Comparison of ENCODE assay signal across 1 cellular context in genomic region chr2:25877431-25878360, GRCh38.
TF ChIP-seq lines count a peak whose summit lies in the region.

No MANE protein-coding gene starts in this region.

TF ChIP-seq in HepG2, 621 proteins besides CTCF, POLR2A, EP300 and RAD21 (continued from another document and continues in another):
- TF ChIP-seq ZNF280B (CRISPR knock-in tag; IDR thresholded peaks at IDR 0.05; ENCODE audit: borderline replicate concordance): no peak; the same call in none of the 2 replicates
- TF ChIP-seq ELF4 (CRISPR knock-in tag; IDR thresholded peaks at IDR 0.05; ENCODE audit: borderline replicate concordance): no peak
- no peak for TF ChIP-seq ZNF724P (CRISPR knock-in tag; IDR thresholded peaks at IDR 0.05; ENCODE audit: borderline replicate concordance)
- no peak for TF ChIP-seq RXRB (CRISPR knock-in tag; IDR thresholded peaks at IDR 0.05; ENCODE audit: borderline replicate concordance)
- no peak for TF ChIP-seq KDM6A (CRISPR knock-in tag; IDR thresholded peaks at IDR 0.05; ENCODE audit: low read depth)
- no peak for TF ChIP-seq NR2F1 (CRISPR knock-in tag; IDR thresholded peaks at IDR 0.05)
- TF ChIP-seq ZNF207 (IDR thresholded peaks at IDR 0.05; ENCODE audit: borderline replicate concordance): no peak
- TF ChIP-seq NFIB (CRISPR knock-in tag; IDR thresholded peaks at IDR 0.05; ENCODE audit: borderline replicate concordance): no peak
- TF ChIP-seq GATAD1 (CRISPR knock-in tag; IDR thresholded peaks at IDR 0.05): peak; percentile 66
- no peak for TF ChIP-seq ZNF616 (CRISPR knock-in tag; IDR thresholded peaks at IDR 0.05; ENCODE audit: low read depth)
- no peak for TF ChIP-seq GTF2F1 (IDR thresholded peaks at IDR 0.05; ENCODE audit: low read length)
- TF ChIP-seq ZNF362 (CRISPR knock-in tag; IDR thresholded peaks at IDR 0.05; ENCODE audit: borderline replicate concordance): peak; percentile 98
- TF ChIP-seq SKIL (CRISPR knock-in tag; IDR thresholded peaks at IDR 0.05; ENCODE audit: borderline replicate concordance): no peak
- TF ChIP-seq XRCC5 (optimal IDR thresholded peaks at IDR 0.05; ENCODE audit: low read length): peak; percentile 41
- TF ChIP-seq GTF3A (CRISPR knock-in tag; conservative IDR thresholded peaks at IDR 0.05): no peak
- TF ChIP-seq PLSCR1 (CRISPR knock-in tag; IDR thresholded peaks at IDR 0.05; ENCODE audit: borderline replicate concordance): no peak
- no peak for TF ChIP-seq KLF11 (CRISPR knock-in tag; IDR thresholded peaks at IDR 0.05)
- peak; percentile 9; the same call in 1 of the 2 replicates for TF ChIP-seq HDAC2 (CRISPR knock-in tag; IDR thresholded peaks at IDR 0.05)
- 0 out of 2 replicates have a peak, but pooled peaks have one; percentile 29 for TF ChIP-seq ATAD3A (CRISPR knock-in tag; IDR thresholded peaks at IDR 0.05)
- TF ChIP-seq IRX3 (CRISPR knock-in tag; IDR thresholded peaks at IDR 0.05; ENCODE audit: borderline replicate concordance, low read depth): 0 out of 2 replicates have a peak, but pooled peaks have one; percentile 27
- no peak; the same call in 1 of the 2 replicates for TF ChIP-seq RFXANK (CRISPR knock-in tag; IDR thresholded peaks at IDR 0.05)
- no peak for TF ChIP-seq RFX5 (IDR thresholded peaks at IDR 0.05; ENCODE audit: low read depth, low read length)
- TF ChIP-seq HMGXB3 (CRISPR knock-in tag; IDR thresholded peaks at IDR 0.05; ENCODE audit: borderline replicate concordance): peak; percentile 31; the same call in 1 of the 2 replicates
- TF ChIP-seq EEA1 (CRISPR knock-in tag; IDR thresholded peaks at IDR 0.05; ENCODE audit: borderline replicate concordance): no peak
- TF ChIP-seq CHCHD3 (CRISPR knock-in tag; IDR thresholded peaks at IDR 0.05): no peak
- 0 out of 2 replicates have a peak, but pooled peaks have one; percentile 43 for TF ChIP-seq KLF15 (CRISPR knock-in tag; IDR thresholded peaks at IDR 0.05; ENCODE audit: borderline replicate concordance)
- no peak for TF ChIP-seq SMYD3 (CRISPR knock-in tag; IDR thresholded peaks at IDR 0.05)
- 0 out of 2 replicates have a peak, but pooled peaks have one; percentile 19 for TF ChIP-seq ZBTB42 (CRISPR knock-in tag; IDR thresholded peaks at IDR 0.05)
- TF ChIP-seq HOXA3 (CRISPR knock-in tag; IDR thresholded peaks at IDR 0.05): peak; percentile 46; the same call in 1 of the 2 replicates
- no peak for TF ChIP-seq ATRX (CRISPR knock-in tag; IDR thresholded peaks at IDR 0.05; ENCODE audit: borderline replicate concordance)
- TF ChIP-seq ZNF713 (CRISPR knock-in tag; IDR thresholded peaks at IDR 0.05): 0 out of 2 replicates have a peak, but pooled peaks have one; percentile 76
- TF ChIP-seq FOXP4 (CRISPR knock-in tag; IDR thresholded peaks at IDR 0.05): peak; percentile 40; the same call in 1 of the 2 replicates
- no peak for TF ChIP-seq PHB2 (IDR thresholded peaks at IDR 0.05; ENCODE audit: partially characterized antibody)
- no peak for TF ChIP-seq NFE2L2 (IDR thresholded peaks at IDR 0.05; ENCODE audit: low read length)
- TF ChIP-seq RFXAP (CRISPR knock-in tag; IDR thresholded peaks at IDR 0.05; ENCODE audit: borderline replicate concordance): no peak
- TF ChIP-seq FIP1L1 (IDR thresholded peaks at IDR 0.05; ENCODE audit: borderline replicate concordance, insufficient read depth, low read depth, low read length): peak; percentile 26; the same call in 1 of the 2 replicates
- TF ChIP-seq ZNF512 (CRISPR knock-in tag; IDR thresholded peaks at IDR 0.05): 0 out of 2 replicates have a peak, but pooled peaks have one; percentile 58
- peak; percentile 51; the same call in 1 of the 2 replicates for TF ChIP-seq IKZF5 (CRISPR knock-in tag; IDR thresholded peaks at IDR 0.05)
- TF ChIP-seq ZBTB39 (CRISPR knock-in tag; IDR thresholded peaks at IDR 0.05): no peak
- TF ChIP-seq PHF8 (CRISPR knock-in tag; IDR thresholded peaks at IDR 0.05): peak; percentile 69
- peak; percentile 65 for TF ChIP-seq RBM22 (optimal IDR thresholded peaks at IDR 0.05; ENCODE audit: low read length)
- peak; percentile 68; the same call in 1 of the 2 replicates for TF ChIP-seq MIER3 (CRISPR knock-in tag; IDR thresholded peaks at IDR 0.05; ENCODE audit: borderline replicate concordance)
- no peak for TF ChIP-seq KLF9 (CRISPR knock-in tag; IDR thresholded peaks at IDR 0.05; ENCODE audit: low read depth)
- TF ChIP-seq GLI4 (CRISPR knock-in tag; IDR thresholded peaks at IDR 0.05; ENCODE audit: borderline replicate concordance): peak; percentile 61; the same call in 1 of the 2 replicates
- TF ChIP-seq ZNF839 (CRISPR knock-in tag; IDR thresholded peaks at IDR 0.05; ENCODE audit: borderline replicate concordance): no peak
- no peak; the same call in 1 of the 2 replicates for TF ChIP-seq ZNF773 (CRISPR knock-in tag; IDR thresholded peaks at IDR 0.05; ENCODE audit: borderline replicate concordance)
- no peak for TF ChIP-seq SKI (IDR thresholded peaks at IDR 0.05; ENCODE audit: partially characterized antibody)
- TF ChIP-seq SOX6 (IDR thresholded peaks at IDR 0.05): no peak
- TF ChIP-seq SOX6 (CRISPR knock-in tag; IDR thresholded peaks at IDR 0.05): no peak
- TF ChIP-seq CREBL2 (CRISPR knock-in tag; IDR thresholded peaks at IDR 0.05; ENCODE audit: borderline replicate concordance): no peak; the same call in 1 of the 2 replicates
